ENCODE assay signal across 14 cellular contexts in the genomic region with DNA sequence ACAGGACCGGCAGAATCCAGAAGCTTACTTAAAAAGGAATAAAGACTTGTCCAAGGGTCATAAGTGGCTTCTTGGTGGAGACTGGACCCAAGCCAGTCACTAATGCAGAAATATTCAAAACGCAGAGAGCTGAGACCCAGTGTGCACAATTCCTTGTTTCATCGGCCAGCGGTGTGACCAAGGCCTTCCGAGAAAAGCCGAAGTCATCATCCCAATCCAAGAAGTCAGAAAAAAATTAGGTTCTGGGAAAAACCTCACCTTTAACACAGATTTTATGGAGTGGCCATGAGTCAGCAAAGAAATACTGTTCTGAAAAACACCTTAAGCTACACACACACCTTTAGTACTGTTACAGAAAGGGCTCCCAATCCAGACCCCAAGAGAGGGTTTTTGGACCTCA. TPM values are rescaled to one million over a fixed set of nuclear protein-coding genes. Genes with fewer than 3 reads are reported as not detected.
DNase-seq lines count a peak whose midpoint lies in the region; ATAC-seq, FAIRE-seq and TF ChIP-seq lines count a peak whose summit lies in the region.
"Had no signal": no experiment of that assay in that cellular context is flagged by ENCODE, and none has a peak within 500 bp of the region (broad histone marks: within the 10 kb centered on the region; RNA-seq: fewer than 3 reads in every experiment).

No MANE protein-coding gene starts in this region.

- H3K4me2 ChIP-seq in GM23248 (ENCODE audit: unreplicated experiment) = no peak overlapping the region
- no peak overlapping the region for H3K4me2 ChIP-seq in mesenchymal stem cell (ENCODE audit: low read length, poor library complexity, severe bottlenecking)

- H3K9ac ChIP-seq in GM23248 (no peak overlapping the region), mesenchymal stem cell (ENCODE audit: low read length) (no peak overlapping the region), stomach smooth muscle (ENCODE audit: low read length in 2 of 2) (no peak overlapping the region)
- H3K9ac ChIP-seq: BLaER1 had no signal

- CTCF ChIA-PET in RWPE1 (lab: Yijun Ruan, JAX) = no interaction called here

- no peak for TF ChIP-seq POLR2A in H54 (IDR thresholded peaks at IDR 0.05; ENCODE audit: low read depth, low read length)

- no peaks in the 10 kb centered on the region for H3F3A ChIP-seq in GM23248 (ENCODE audit: insufficient read depth)

- H4K20me1 ChIP-seq in GM23248 (ENCODE audit: insufficient read depth) = no peaks in the 10 kb centered on the region
- H4K20me1 ChIP-seq: BLaER1 had no signal

- H3K23ac ChIP-seq in mesenchymal stem cell (ENCODE audit: low read length in 2 of 2) = no peak overlapping the region

- H2BK120ac ChIP-seq in mesenchymal stem cell (ENCODE audit: low read depth, low read length) = no peak overlapping the region

- no peak overlapping the region for H2BK12ac ChIP-seq in mesenchymal stem cell (ENCODE audit: low read length in 2 of 2)

- no peak overlapping the region for H2BK5ac ChIP-seq in mesenchymal stem cell (ENCODE audit: low read depth, low read length, poor library complexity, severe bottlenecking)

- POLR2A ChIA-PET in RWPE1 (lab: Yijun Ruan, JAX; ENCODE audit: low non-redundant PET) = no interaction called here

- H3K4me1 ChIP-seq in GM23248 (ENCODE audit: insufficient read depth) = peaks cover 3% of the 10 kb centered on the region; the same call in 1 of the 2 replicates
- H3K4me1 ChIP-seq in mesenchymal stem cell (ENCODE audit: control insufficient read depth, insufficient read depth, low read depth, low read length) = peaks cover 4% of the 10 kb centered on the region
- peaks cover 5% of the 10 kb centered on the region for H3K4me1 ChIP-seq in stomach smooth muscle (ENCODE audit: control insufficient read depth, insufficient read depth, low read length)

- no peak overlapping the region for H4K8ac ChIP-seq in mesenchymal stem cell (ENCODE audit: low read length)

- WGBS in GM23248 (ENCODE audit: low coverage in 1 of 2, low lambda C conversion rate in 2 of 2, missing lambda C conversion rate in 2 of 2), 2 experiments = 87 to 89% methylated on average over 6 of the region's 6 CpGs
- WGBS in mesenchymal stem cell = over 99% methylated on average over 6 of the region's 6 CpGs

- no peak for TF ChIP-seq CTCF in RWPE1 (conservative IDR thresholded peaks at IDR 0.05; ENCODE audit: low read depth)

- H2BK15ac ChIP-seq in mesenchymal stem cell (ENCODE audit: low read depth, poor library complexity, severe bottlenecking) = no peak overlapping the region

- H2AK5ac ChIP-seq in mesenchymal stem cell (ENCODE audit: low read length, severe bottlenecking) = peak overlapping the region; percentile 37

- H4K91ac ChIP-seq in mesenchymal stem cell (ENCODE audit: low read length) = no peak overlapping the region

- in situ Hi-C loops in GM23248 (cut with MboI) = no loop called here

- H3K4me3 ChIP-seq in GM23248 (no peak overlapping the region), mesenchymal stem cell (ENCODE audit: insufficient read depth in 1 of 2, low read depth in 1 of 2, low read length in 2 of 2) (no peak overlapping the region), stomach smooth muscle (ENCODE audit: low read length in 2 of 2) (no peak overlapping the region)
- H3K4me3 ChIP-seq: body of pancreas had no signal

- H3K9me3 ChIP-seq in GM23248 (ENCODE audit: low read depth) = no peaks in the 10 kb centered on the region
- no peaks in the 10 kb centered on the region for H3K9me3 ChIP-seq in mesenchymal stem cell (ENCODE audit: control insufficient read depth, low read length)
- H3K9me3 ChIP-seq in stomach smooth muscle (ENCODE audit: control insufficient read depth in 2 of 2, low read length in 2 of 2) = no peaks in the 10 kb centered on the region
- H3K9me3 ChIP-seq: BLaER1, body of pancreas had no signal

- no peak overlapping the region for H3K14ac ChIP-seq in mesenchymal stem cell (ENCODE audit: low read length in 2 of 2)

- H3K9me2 ChIP-seq in GM23248 (ENCODE audit: insufficient read depth) = no peaks in the 10 kb centered on the region

- FAIRE-seq in H54 (lab: Jason Lieb, UNC) = no peak

- no peaks in the 10 kb centered on the region for H3K36me3 ChIP-seq in GM23248 (ENCODE audit: low read depth)
- H3K36me3 ChIP-seq in mesenchymal stem cell (ENCODE audit: control insufficient read depth in 1 of 2, insufficient read depth in 2 of 2, low read depth in 1 of 2, low read length in 2 of 2) = no peaks in the 10 kb centered on the region
- H3K36me3 ChIP-seq in stomach smooth muscle (ENCODE audit: control insufficient read depth in 2 of 2, insufficient read depth in 2 of 2, low read length in 2 of 2) = no peaks in the 10 kb centered on the region

- H2AFZ ChIP-seq in GM23248 = peak overlapping the region; percentile 17; the same call in 1 of the 2 replicates
- H2AFZ ChIP-seq in mesenchymal stem cell (ENCODE audit: low read depth, low read length) = no peak overlapping the region

- peaks cover 7% of the 10 kb centered on the region for H3K79me1 ChIP-seq in mesenchymal stem cell (replicated peaks; ENCODE audit: low read length, poor library complexity, severe bottlenecking)

- no peak overlapping the region for H3K27ac ChIP-seq in GM23248
- peak overlapping the region; percentile 81 for H3K27ac ChIP-seq in RWPE1
- H3K27ac ChIP-seq in mesenchymal stem cell (ENCODE audit: low read length, poor library complexity, severe bottlenecking) = no peak overlapping the region
- H3K27ac ChIP-seq in stomach smooth muscle (ENCODE audit: low read length) = peak overlapping the region; percentile 49
- H3K27ac ChIP-seq: BLaER1, SK-N-MC had no signal

- H3K18ac ChIP-seq in mesenchymal stem cell (ENCODE audit: low read depth in 1 of 2, low read length in 2 of 2) = no peak overlapping the region

- H3K4ac ChIP-seq in mesenchymal stem cell (ENCODE audit: low read depth in 1 of 2, low read length in 2 of 2) = no peak overlapping the region

- DNase-seq in GM23248 = no peak
- DNase-seq in RWPE1 (ENCODE audit: low spot score) = no peak
- no peak for DNase-seq in mesenchymal stem cell
- DNase-seq in H54 (ENCODE audit: insufficient read length, low spot score) = no peak
- no peak for DNase-seq in UCSD-AML1 (lab: John Stamatoyannopoulos, UW; ENCODE audit: unreplicated experiment)
- DNase-seq: activated CD4-positive, alpha-beta T cell treated with anti-CD3 and anti-CD28 coated beads, Interleukin-2, amount 50 U/mL, for 1 hour; DMS79; erythroblast; NCI-H1105 had no signal

- H3K27me3 ChIP-seq in GM23248 (replicated peaks; ENCODE audit: insufficient read depth) = no peaks in the 10 kb centered on the region
- H3K27me3 ChIP-seq in mesenchymal stem cell (ENCODE audit: control insufficient read depth in 1 of 2, insufficient read depth in 1 of 2, low read length in 2 of 2) = no peaks in the 10 kb centered on the region
- H3K27me3 ChIP-seq in stomach smooth muscle (ENCODE audit: control insufficient read depth in 1 of 2, insufficient read depth in 2 of 2, low read length in 2 of 2) = no peaks in the 10 kb centered on the region
- H3K27me3 ChIP-seq: BLaER1, body of pancreas had no signal

- no peak for ATAC-seq in HG03565 (IDR thresholded peaks at IDR 0.05; ENCODE audit: unreplicated experiment)

- H3K79me2 ChIP-seq in GM23248 (ENCODE audit: insufficient read depth) = peaks cover 23% of the 10 kb centered on the region

RNA-seq across cellular contexts. Expression of a gene that starts 1.0 kb away (rescaled TPM):
- 16.4 and 26.3 TPM in 2 replicates for total RNA-seq in GM23248 (2014; rRNA removed; shearing (Covaris generic))
- polyA plus RNA-seq in GM23248 (2016; fragmentation: Nextera tagmentation; extraction: Ambion mirVana) = 55.1 and 57.0 TPM in 2 replicates
- 31.2 TPM for polyA plus RNA-seq in mesenchymal stem cell (2013, experiment 1 of 2)
- 36.8 TPM for polyA plus RNA-seq in mesenchymal stem cell (2013, experiment 2 of 2)

RNA-seq across cellular contexts. Expression of a gene that starts 20.2 kb away (rescaled TPM):
- 1.3 TPM in 1 of 2 replicates, not detected in the other for total RNA-seq in GM23248 (2014; rRNA removed; shearing (Covaris generic))
- polyA plus RNA-seq in GM23248 (2016; fragmentation: Nextera tagmentation; extraction: Ambion mirVana) = 0.16 and 0.79 TPM in 2 replicates
- polyA plus RNA-seq in mesenchymal stem cell (2013, experiment 1 of 2) = 0.79 TPM
- 1.1 TPM for polyA plus RNA-seq in mesenchymal stem cell (2013, experiment 2 of 2)

Comparison
In these comparisons a context has a peak if more than half of its experiments do, and no peak if none do; other contexts are left out.
1. H3K27ac ChIP-seq: peak in RWPE1 (single experiment) and stomach smooth muscle (single experiment); none in GM23248 (single experiment) and mesenchymal stem cell (single experiment).